Comparison of ENCODE assay signal across 27 cellular contexts in genomic region chr3:140015741-140016140, GRCh38.
DNase-seq lines count a peak whose midpoint lies in the region; ATAC-seq, FAIRE-seq and TF ChIP-seq lines count a peak whose summit lies in the region.
"Had no signal": no experiment of that assay in that cellular context is flagged by ENCODE, and none has a peak within 500 bp of the region (broad histone marks: within the 10 kb centered on the region; RNA-seq: fewer than 3 reads in every experiment).

No MANE protein-coding gene starts in this region.

- no peak for TF ChIP-seq RAD21 in K562 (CRISPR knock-in tag; conservative IDR thresholded peaks at IDR 0.05 in 1 of 2, IDR thresholded peaks at IDR 0.05 in 1 of 2)

- CTCF ChIA-PET in K562 (lab: Yijun Ruan, JAX; ENCODE audit: low intra/inter-chr PET ratio) = no interaction called here

- no peak for FAIRE-seq in K562 (lab: Jason Lieb, UNC)
- FAIRE-seq: A549, GM12878, GM12892, GM18507, GM19239 had no signal

- H4K20me1 ChIP-seq in K562 (replicated peaks; ENCODE audit: control insufficient read depth, insufficient read depth, low read length) = no peaks in the 10 kb centered on the region
- H4K20me1 ChIP-seq: BLaER1 treated with 17β-estradiol and CSF1 and Interleukin-3, amounts not matched to agents 10 nM and 100 nM had no signal

- BruUV-seq in K562 (replicated peaks; lab: Mats Ljungman, UMichigan) = no TSS peak

- peak; percentile 46; the same call in 2 of the 3 replicates for ATAC-seq in K562
- no peak for ATAC-seq in HG03565 (IDR thresholded peaks at IDR 0.05; ENCODE audit: unreplicated experiment)
- ATAC-seq: A549, GM12878 had no signal

- no peak overlapping the region for H3K4me3 Mint-ChIP-seq in endodermal cell
- H3K4me3 Mint-ChIP-seq: B cell; CD14-positive monocyte; CD4-positive, alpha-beta memory T cell; CD4-positive, CD25-positive, alpha-beta regulatory T cell; CD8-positive, alpha-beta memory T cell had no signal

- no peak for DNase-seq in K562 (ENCODE audit: extremely low read depth in 1 of 4, low spot score in 3 of 4)
- peak; percentile 90 for DNase-seq in esophagus muscularis mucosa (ENCODE audit: extremely low spot score)
- no peak for DNase-seq in NCI-H510A treated with DMSO at 0.1 percent for 48 hours (lab: John Stamatoyannopoulos, UW)
- no peak for DNase-seq in endodermal cell
- DNase-seq: AML-193; CD4-positive, alpha-beta memory T cell; CD4-positive, CD25-positive, alpha-beta regulatory T cell; CD8-positive, alpha-beta memory T cell; COR-L47; DMS 273 treated with DMSO at 0.1 percent for 48 hours; DMS153; DMS53; DMS79; DND-41; EL; GDM1 had no signal

- POLR2A ChIA-PET in K562 (lab: Yijun Ruan, JAX) = no interaction called here

- no peak overlapping the region for H2AFZ ChIP-seq in K562 (ENCODE audit: low read depth, low read length)

- TF ChIP-seq EP300 in K562 (IDR thresholded peaks at IDR 0.05; ENCODE audit: low read length) (no peak), esophagus muscularis mucosa (IDR thresholded peaks at IDR 0.05) (no peak)

- H3K27ac Mint-ChIP-seq in endodermal cell = no peak overlapping the region
- H3K27ac Mint-ChIP-seq: B cell; CD14-positive monocyte; CD4-positive, alpha-beta memory T cell; CD4-positive, CD25-positive, alpha-beta regulatory T cell; CD8-positive, alpha-beta memory T cell had no signal

- H3K9ac ChIP-seq in K562 (ENCODE audit: insufficient read depth in 1 of 2, low read depth in 2 of 2, low read length in 2 of 2) (no peak overlapping the region), endodermal cell (ENCODE audit: extremely low read depth, low read length, poor library complexity, severe bottlenecking) (no peak overlapping the region)
- H3K9ac ChIP-seq: BLaER1 treated with 17β-estradiol and CSF1 and Interleukin-3, amounts not matched to agents 10 nM and 100 nM had no signal

- peaks cover 0 to 6% of the 10 kb centered on the region in 2 experiments; a peak in 2 of 5 replicates for H3K27me3 ChIP-seq in K562 (ENCODE audit: control insufficient read depth in 2 of 2, insufficient read depth in 2 of 2, low read length in 2 of 2)
- no peaks in the 10 kb centered on the region for H3K27me3 ChIP-seq in esophagus muscularis mucosa
- no peaks in the 10 kb centered on the region for H3K27me3 ChIP-seq in endodermal cell (ENCODE audit: control insufficient read depth, insufficient read depth, low read length, poor library complexity, severe bottlenecking)
- H3K27me3 ChIP-seq: BLaER1 treated with 17β-estradiol and CSF1 and Interleukin-3, amounts not matched to agents 10 nM and 100 nM had no signal

- peak overlapping the region; percentile 21; the same call in 1 of the 2 replicates for H3K27ac ChIP-seq in C4-2B
- H3K27ac ChIP-seq in K562 (ENCODE audit: extremely low read depth, low read depth, low read length) = no peak overlapping the region
- H3K27ac ChIP-seq in esophagus muscularis mucosa (replicated peaks in 1 of 4) = no peak overlapping the region
- no peak overlapping the region for H3K27ac ChIP-seq in endodermal cell (ENCODE audit: low read depth, low read length)
- H3K27ac ChIP-seq: 22Rv1; A549; BLaER1 treated with 17β-estradiol and CSF1 and Interleukin-3, amounts not matched to agents 10 nM and 100 nM had no signal

- no peaks in the 10 kb centered on the region for H3K9me3 Mint-ChIP-seq in endodermal cell

- no peak for TF ChIP-seq POLR2A in K562 (conservative IDR thresholded peaks at IDR 0.05)
- TF ChIP-seq POLR2A in esophagus muscularis mucosa (IDR thresholded peaks at IDR 0.05; ENCODE audit: low read depth) = no peak

- WGBS in K562 (ENCODE audit: insufficient coverage, low coverage, missing lambda C conversion rate) = 3% methylated on average over 3 of the region's 3 CpGs
- 100% methylated on average over 3 of the region's 3 CpGs for WGBS in esophagus muscularis mucosa
- WGBS in endodermal cell (ENCODE audit: insufficient coverage in 1 of 2, insufficient read length in 1 of 2), 2 experiments = 89 to 95% methylated on average over 1 to 3 of the region's 3 CpGs

- H3K79me2 ChIP-seq in K562 (ENCODE audit: control insufficient read depth, insufficient read depth, low read length) = no peaks in the 10 kb centered on the region

- peaks cover 31% of the 10 kb centered on the region for H3K4me1 Mint-ChIP-seq in endodermal cell
- H3K4me1 Mint-ChIP-seq: B cell; CD14-positive monocyte; CD4-positive, alpha-beta memory T cell; CD4-positive, CD25-positive, alpha-beta regulatory T cell; CD8-positive, alpha-beta memory T cell had no signal

- peaks cover 12% of the 10 kb centered on the region for H3K27me3 Mint-ChIP-seq in endodermal cell (ENCODE audit: insufficient read depth)
- H3K27me3 Mint-ChIP-seq: CD4-positive, CD25-positive, alpha-beta regulatory T cell had no signal

- H3K9me1 ChIP-seq in K562 (ENCODE audit: control insufficient read depth, insufficient read depth, low read length) = no peaks in the 10 kb centered on the region

- in situ Hi-C loops in K562 (cut with MboI) = no loop called here

- no peaks in the 10 kb centered on the region for H3K36me3 Mint-ChIP-seq in endodermal cell (ENCODE audit: low read depth)
- H3K36me3 Mint-ChIP-seq: CD14-positive monocyte; CD4-positive, alpha-beta memory T cell; CD4-positive, CD25-positive, alpha-beta regulatory T cell had no signal

- H3K36me3 ChIP-seq in K562 (ENCODE audit: control insufficient read depth, insufficient read depth, low read length) = no peaks in the 10 kb centered on the region
- H3K36me3 ChIP-seq in esophagus muscularis mucosa = no peaks in the 10 kb centered on the region
- no peaks in the 10 kb centered on the region for H3K36me3 ChIP-seq in endodermal cell (ENCODE audit: control insufficient read depth, insufficient read depth, low read length)
- H3K36me3 ChIP-seq: BLaER1 treated with 17β-estradiol and CSF1 and Interleukin-3, amounts not matched to agents 10 nM and 100 nM had no signal

- H3K4me3 ChIP-seq in K562 = no peak overlapping the region
- no peak overlapping the region for H3K4me3 ChIP-seq in esophagus muscularis mucosa
- no peak overlapping the region for H3K4me3 ChIP-seq in endodermal cell (ENCODE audit: low read length)
- H3K4me3 ChIP-seq: A549; BLaER1 treated with 17β-estradiol and CSF1 and Interleukin-3, amounts not matched to agents 10 nM and 100 nM; GM12878 had no signal

- H3K9me3 ChIP-seq in K562 (replicated peaks; ENCODE audit: control insufficient read depth, insufficient read depth, low read depth, low read length) (no peaks in the 10 kb centered on the region), esophagus muscularis mucosa (no peaks in the 10 kb centered on the region), endodermal cell (ENCODE audit: control insufficient read depth, low read length) (no peaks in the 10 kb centered on the region)
- H3K9me3 ChIP-seq: A549; BLaER1 treated with 17β-estradiol and CSF1 and Interleukin-3, amounts not matched to agents 10 nM and 100 nM had no signal

- H3K4me1 ChIP-seq in K562 (replicated peaks in 1 of 2; ENCODE audit: control insufficient read depth in 2 of 2, insufficient read depth in 2 of 2, low read length in 2 of 2) = no peaks in the 10 kb centered on the region
- no peaks in the 10 kb centered on the region for H3K4me1 ChIP-seq in esophagus muscularis mucosa
- H3K4me1 ChIP-seq in endodermal cell (ENCODE audit: control insufficient read depth, insufficient read depth, low read length) = peaks cover 21% of the 10 kb centered on the region
- H3K4me1 ChIP-seq: A549 had no signal

- TF ChIP-seq CTCF in C4-2B (conservative IDR thresholded peaks at IDR 0.05) = no peak
- no peak for TF ChIP-seq CTCF in K562 (IDR thresholded peaks at IDR 0.05 in 2 of 3, conservative IDR thresholded peaks at IDR 0.05 in 1 of 3; ENCODE audit: insufficient read depth in 2 of 3, low read depth in 1 of 3, low read length in 3 of 3)
- TF ChIP-seq CTCF in esophagus muscularis mucosa (IDR thresholded peaks at IDR 0.05) = no peak
- no peak for TF ChIP-seq CTCF in endodermal cell (conservative IDR thresholded peaks at IDR 0.05)

- intact Hi-C loops in K562 (cut with micrococcal nuclease) = no loop called here
- intact Hi-C loops in esophagus muscularis mucosa (cut with DNase I) = no loop called here

- H3K4me2 ChIP-seq in K562 (ENCODE audit: insufficient read depth, low read length) = no peak overlapping the region
- H3K4me2 ChIP-seq: A549; BLaER1 treated with 17β-estradiol and CSF1 and Interleukin-3, amounts not matched to agents 10 nM and 100 nM had no signal

TF ChIP-seq in K562, 482 proteins besides CTCF, POLR2A, EP300 and RAD21 (continues in another document):
- no peak for TF ChIP-seq ZNF699 (CRISPR knock-in tag; IDR thresholded peaks at IDR 0.05; ENCODE audit: insufficient replicate concordance)
- no peak for TF ChIP-seq ZBTB8A (IDR thresholded peaks at IDR 0.05; ENCODE audit: partially characterized antibody)
- no peak for TF ChIP-seq CHD4 (IDR thresholded peaks at IDR 0.05; ENCODE audit: insufficient read depth, insufficient replicate concordance, low read depth, low read length, poor library complexity, severe bottlenecking)
- TF ChIP-seq CGGBP1 (CRISPR knock-in tag; IDR thresholded peaks at IDR 0.05) = no peak
- TF ChIP-seq SMARCE1 (IDR thresholded peaks at IDR 0.05) = no peak
- no peak for TF ChIP-seq TRIM24 (IDR thresholded peaks at IDR 0.05)
- TF ChIP-seq BRF1 (IDR thresholded peaks at IDR 0.05; ENCODE audit: borderline replicate concordance, extremely low read depth, insufficient read length) = no peak
